8 cellular contexts compared by ENCODE assay signal in the genomic region with DNA sequence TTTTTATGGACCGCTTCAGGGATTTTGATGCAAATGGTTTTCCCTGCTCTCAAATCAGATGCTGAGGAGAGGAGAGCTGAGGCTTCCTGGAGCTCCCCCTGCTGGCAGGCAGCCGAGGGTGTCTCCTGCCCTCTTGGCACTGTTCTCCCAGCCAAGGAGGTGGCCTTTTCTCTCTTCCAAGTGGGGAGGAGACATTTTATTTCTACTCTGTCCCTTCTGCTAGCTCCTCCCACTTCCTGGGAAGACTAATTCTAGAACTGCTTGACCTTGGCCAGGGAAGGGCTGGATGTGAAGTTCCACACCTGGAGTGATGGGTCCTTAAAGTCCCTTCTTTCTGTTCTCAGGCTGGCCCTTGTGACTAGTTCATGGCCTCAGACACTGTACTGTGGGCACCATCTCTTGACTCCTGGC. TPM values are rescaled to one million over a fixed set of nuclear protein-coding genes. Genes with fewer than 3 reads are reported as not detected.
A peak's percentile ranks its signal among the peaks of the same experiment; 100 is the strongest.
DNase-seq lines count a peak whose midpoint lies in the region; ATAC-seq and TF ChIP-seq lines count a peak whose summit lies in the region.

No MANE protein-coding gene starts in this region.

- H3K4me1 ChIP-seq in KMS-11 (ENCODE audit: low read depth, poor library complexity, severe bottlenecking): peaks cover 35% of the 10 kb centered on the region
- H3K4me1 ChIP-seq in tibial nerve: peaks cover 15 to 98% (median 91%) of the 10 kb centered on the region in 4 donors

- peak in 1 of 2 donors; percentile 49 for TF ChIP-seq POLR2A in tibial nerve (IDR thresholded peaks at IDR 0.05)

- no peak overlapping the region for H3K27ac ChIP-seq in KMS-11
- H3K27ac ChIP-seq in tibial nerve: peak overlapping the region; percentile 97 to 100 (median 100)

- H3K27me3 ChIP-seq in KMS-11 (ENCODE audit: insufficient read depth, low read depth) (no peaks in the 10 kb centered on the region), tibial nerve (no peaks in the 10 kb centered on the region)

- no peak overlapping the region for H3K4me3 Mint-ChIP-seq in activated naive CD8-positive, alpha-beta T cell treated with anti-CD3 and anti-CD28 coated beads, Interleukin-2, amount 10 ng/mL, durations not matched to agents 7 days and 5 days

- H3K79me2 ChIP-seq in KMS-11 (ENCODE audit: insufficient read depth, low read depth): peaks cover 13% of the 10 kb centered on the region; the same call in 1 of the 2 replicates

- no peak overlapping the region for H3K9ac ChIP-seq in KMS-11

- peak in 1 of 2 donors; percentile 86 for TF ChIP-seq EP300 in tibial nerve (IDR thresholded peaks at IDR 0.05)

- WGBS in tibial nerve, 2 donors: 0% methylated on average over 2 of the region's 2 CpGs

- peak; percentile 93 for TF ChIP-seq CTCF in KMS-11 (conservative IDR thresholded peaks at IDR 0.05; ENCODE audit: low read depth, low read length)
- TF ChIP-seq CTCF in tibial nerve (IDR thresholded peaks at IDR 0.05): peak; percentile 80 to 94 (median 82)

- H3K4me3 ChIP-seq in KMS-11 (IDR thresholded peaks at IDR 0.05; ENCODE audit: insufficient read depth, low read depth, low read length) (no peak overlapping the region), tibial nerve (peak overlapping the region in 1 of 4 donors; percentile 6)

- peak; percentile 3 for DNase-seq in DMS79 (lab: John Stamatoyannopoulos, UW)
- peak; percentile 57 for DNase-seq in SKM-1 treated with dmso at 0.1 percent for 144 hours (lab: John Stamatoyannopoulos, UW; ENCODE audit: unreplicated experiment)
- DNase-seq in activated naive CD8-positive, alpha-beta T cell treated with anti-CD3 and anti-CD28 coated beads, Interleukin-2, amount 10 ng/mL, durations not matched to agents 7 days and 5 days: peak; percentile 80
- DNase-seq in Right ventricle myocardium superior: peak; percentile 91
- peak; percentile 67 to 97 (median 83) for DNase-seq in posterior cingulate gyrus
- DNase-seq in tibial nerve (ENCODE audit: low spot score in 2 of 2): peak; percentile 80 to 85

- POLR2A ChIA-PET in activated naive CD8-positive, alpha-beta T cell treated with anti-CD3 and anti-CD28 coated beads, Interleukin-2, amount 10 ng/mL, durations not matched to agents 7 days and 5 days (lab: Charles Lee): interaction anchor here (0.6 to 6.4 kb wide), 5 partner anchors 10 to 477 kb away, joined by 3 to 44 read pairs (median 6); a partner anchor contains a TSS

- peaks cover 14% of the 10 kb centered on the region for H3K36me3 Mint-ChIP-seq in activated naive CD8-positive, alpha-beta T cell treated with anti-CD3 and anti-CD28 coated beads, Interleukin-2, amount 10 ng/mL, durations not matched to agents 7 days and 5 days

- H2AFZ ChIP-seq in KMS-11 (ENCODE audit: low read depth): no peak overlapping the region

- H3K27me3 Mint-ChIP-seq in activated naive CD8-positive, alpha-beta T cell treated with anti-CD3 and anti-CD28 coated beads, Interleukin-2, amount 10 ng/mL, durations not matched to agents 7 days and 5 days: no peaks in the 10 kb centered on the region

- intact Hi-C loops in Right ventricle myocardium superior (cut with DNase I): no loop called here
- intact Hi-C loops in posterior cingulate gyrus (cut with DNase I): no loop called here

- H4K20me1 ChIP-seq in KMS-11 (ENCODE audit: insufficient read depth): no peaks in the 10 kb centered on the region

- H3K4me2 ChIP-seq in KMS-11: no peak overlapping the region

- H3K27ac Mint-ChIP-seq in activated naive CD8-positive, alpha-beta T cell treated with anti-CD3 and anti-CD28 coated beads, Interleukin-2, amount 10 ng/mL, durations not matched to agents 7 days and 5 days: peak overlapping the region; percentile 34

- peaks cover 28% of the 10 kb centered on the region for H3K4me1 Mint-ChIP-seq in activated naive CD8-positive, alpha-beta T cell treated with anti-CD3 and anti-CD28 coated beads, Interleukin-2, amount 10 ng/mL, durations not matched to agents 7 days and 5 days

- no peaks in the 10 kb centered on the region for H3K36me3 ChIP-seq in KMS-11 (ENCODE audit: insufficient read depth)
- peaks cover 0 to 7% (median 0%) of the 10 kb centered on the region in 3 donors for H3K36me3 ChIP-seq in tibial nerve

- peak; percentile 24 for ATAC-seq in activated naive CD8-positive, alpha-beta T cell treated with anti-CD3 and anti-CD28 coated beads, Interleukin-2, amount 10 ng/mL, durations not matched to agents 7 days and 5 days (ENCODE audit: low read depth)
- ATAC-seq in Right ventricle myocardium superior (ENCODE audit: poor library complexity) (peak; percentile 38), GM18517 (IDR thresholded peaks at IDR 0.05; ENCODE audit: unreplicated experiment) (no peak)

- no peaks in the 10 kb centered on the region for H3K9me3 ChIP-seq in tibial nerve

- no peaks in the 10 kb centered on the region for H3K9me3 Mint-ChIP-seq in activated naive CD8-positive, alpha-beta T cell treated with anti-CD3 and anti-CD28 coated beads, Interleukin-2, amount 10 ng/mL, durations not matched to agents 7 days and 5 days

RNA-seq across cellular contexts. Expression of a gene that starts 31.8 kb away (rescaled TPM):
- 10 to 100 TPM; 88.3 to 91.0 TPM for total RNA-seq in activated naive CD8-positive, alpha-beta T cell treated with anti-CD3 and anti-CD28 coated beads, Interleukin-2, amount 10 ng/mL, durations not matched to agents 7 days and 5 days
- 179 TPM for total RNA-seq in Right ventricle myocardium superior
- 10 to 100 TPM; 38.0 to 50.1 (median 44.0) TPM for total RNA-seq in tibial nerve

RNA-seq across cellular contexts. Expression of a gene that starts 32.4 kb away (rescaled TPM):
- 10 to 100 TPM; 19.5 to 22.7 TPM for total RNA-seq in activated naive CD8-positive, alpha-beta T cell treated with anti-CD3 and anti-CD28 coated beads, Interleukin-2, amount 10 ng/mL, durations not matched to agents 7 days and 5 days
- total RNA-seq in Right ventricle myocardium superior (85.4 TPM), tibial nerve (10 to 100 TPM; 42.7 to 81.8 (median 63.2) TPM)

RNA-seq across cellular contexts. Expression of a gene that starts 35.0 kb away (rescaled TPM):
- 1 to 10 TPM; 8.6 to 8.8 TPM for total RNA-seq in activated naive CD8-positive, alpha-beta T cell treated with anti-CD3 and anti-CD28 coated beads, Interleukin-2, amount 10 ng/mL, durations not matched to agents 7 days and 5 days
- total RNA-seq in Right ventricle myocardium superior (3.5 TPM), tibial nerve (10 to 100 TPM; 13.0 to 31.5 (median 25.3) TPM)

Comparison
In these comparisons a context has a peak if more than half of its experiments do, and no peak if none do; other contexts are left out.
1. DNase-seq: peak in every context shown above with its lines; median percentile 91 in Right ventricle myocardium superior; 83 in posterior cingulate gyrus; 82 in tibial nerve; 80 in activated naive CD8-positive, alpha-beta T cell treated with anti-CD3 and anti-CD28 coated beads, Interleukin-2, amount 10 ng/mL, durations not matched to agents 7 days and 5 days; 57 in SKM-1 treated with dmso at 0.1 percent for 144 hours; 3 in DMS79.